Comparison of ENCODE assay signal across 13 cellular contexts in the genomic region with DNA sequence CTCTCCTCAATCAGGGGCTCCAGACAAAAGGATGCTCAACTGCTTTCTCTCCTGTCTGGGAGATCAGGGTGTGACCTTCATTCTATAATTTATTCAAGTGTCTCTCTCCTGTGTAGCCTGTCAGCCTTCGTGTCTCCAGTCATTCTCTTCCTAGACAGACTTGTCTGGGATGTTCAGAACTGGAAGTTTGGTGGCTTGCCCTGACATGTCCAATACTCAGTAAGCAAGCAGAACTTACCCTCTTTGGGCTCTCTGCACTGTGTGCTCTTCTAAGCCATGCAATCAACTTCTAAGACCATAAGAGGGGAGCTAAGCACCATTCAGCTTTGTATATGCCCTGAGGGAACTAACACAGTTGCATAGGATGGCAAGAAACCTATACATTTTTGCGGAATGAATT.
DNase-seq lines count a peak whose midpoint lies in the region; ATAC-seq and TF ChIP-seq lines count a peak whose summit lies in the region.
"Had no signal": no experiment of that assay in that cellular context is flagged by ENCODE, and none has a peak within 500 bp of the region (broad histone marks: within the 10 kb centered on the region; RNA-seq: fewer than 3 reads in every experiment).

No MANE protein-coding gene starts in this region.

- H3K36me3 ChIP-seq in WERI-Rb-1 = no peaks in the 10 kb centered on the region

- no peaks in the 10 kb centered on the region for H3K27me3 ChIP-seq in WERI-Rb-1 (ENCODE audit: insufficient read depth, low read depth, severe bottlenecking)

- H3K27ac ChIP-seq in WERI-Rb-1 = peak overlapping the region; percentile 71

- peaks cover 5% of the 10 kb centered on the region for H3K9me3 ChIP-seq in WERI-Rb-1 (ENCODE audit: severe bottlenecking)

- TF ChIP-seq CTCF in WERI-Rb-1 (IDR thresholded peaks at IDR 0.05; ENCODE audit: low read depth, low read length) = no peak

- ATAC-seq in HG03571 (IDR thresholded peaks at IDR 0.05; ENCODE audit: unreplicated experiment) = no peak
- ATAC-seq in HG02870 (IDR thresholded peaks at IDR 0.05; ENCODE audit: unreplicated experiment) = no peak
- ATAC-seq: right cardiac atrium; stimulated activated naive CD8-positive, alpha-beta T cell treated with anti-CD3 and anti-CD28 coated beads, Interleukin-15, amount 100 ng/mL, for 72 hours had no signal

- no peak overlapping the region for H3K4me3 ChIP-seq in WERI-Rb-1 (ENCODE audit: low read depth, low read length)

- DNase-seq in GDM1 (lab: John Stamatoyannopoulos, UW) = peak; percentile 53
- peak; percentile 30 for DNase-seq in NCI-H128 (lab: John Stamatoyannopoulos, UW; ENCODE audit: unreplicated experiment)
- DNase-seq in WERI-Rb-1 = peak; percentile 47
- DNase-seq in islet precursor cell = peak; percentile 75
- no peak for DNase-seq in activated CD4-positive, CD25-positive, alpha-beta regulatory T cell treated with anti-CD3 and anti-CD28 coated beads, Interleukin-2, amount 50 U/mL, for 72 hours
- no peak for DNase-seq in cortex of kidney (lab: John Stamatoyannopoulos, UW)
- DNase-seq: cerebellar nuclear complex; NCI-H774; right cardiac atrium; SIG-M5; stimulated activated naive CD8-positive, alpha-beta T cell treated with anti-CD3 and anti-CD28 coated beads, Interleukin-15, amount 100 ng/mL, for 72 hours had no signal

Comparison
In these comparisons a context has a peak if more than half of its experiments do, and no peak if none do; other contexts are left out.
1. DNase-seq: peak in GDM1 (single experiment), NCI-H128 (single experiment), WERI-Rb-1 (single experiment) and islet precursor cell (single experiment); none in activated CD4-positive, CD25-positive, alpha-beta regulatory T cell treated with anti-CD3 and anti-CD28 coated beads, Interleukin-2, amount 50 U/mL, for 72 hours (single experiment) and cortex of kidney (single experiment).